ENCODE assay signal across 29 cellular contexts in genomic region chr12:24389394-24389793, GRCh38.
"Had no signal": no experiment of that assay in that cellular context is flagged by ENCODE, and none has a peak within 500 bp of the region (broad histone marks: within the 10 kb centered on the region; RNA-seq: fewer than 3 reads in every experiment).

No MANE protein-coding gene starts in this region.

- H3K4me1 Mint-ChIP-seq: stimulated activated effector memory CD8-positive, alpha-beta T cell treated with anti-CD3 and anti-CD28 coated beads, Interleukin-12 subunit alpha, Interleukin-12 subunit beta, amount 100 ng/mL, for 72 hours; stimulated activated memory B cell treated with anti-CD40 and anti-IgM and Interleukin-4, amounts not matched to agents 10 μg/mL and 1 μg/mL and 100 μg/mL, for 72 hours; stimulated activated naive CD8-positive, alpha-beta T cell treated with anti-CD3 and anti-CD28 coated beads, Interleukin-15, amount 100 ng/mL, for 72 hours had no signal

- H3K27ac Mint-ChIP-seq: stimulated activated effector memory CD8-positive, alpha-beta T cell treated with anti-CD3 and anti-CD28 coated beads, Interleukin-12 subunit alpha, Interleukin-12 subunit beta, amount 100 ng/mL, for 72 hours; stimulated activated memory B cell treated with anti-CD40 and anti-IgM and Interleukin-4, amounts not matched to agents 10 μg/mL and 1 μg/mL and 100 μg/mL, for 72 hours; stimulated activated naive B cell treated with anti-CD40 and anti-IgM and Interleukin-4, amounts not matched to agents 10 μg/mL and 1 μg/mL and 100 μg/mL, for 72 hours; stimulated activated naive CD8-positive, alpha-beta T cell treated with anti-CD3 and anti-CD28 coated beads, Interleukin-15, amount 100 ng/mL, for 72 hours; stimulated activated naive CD8-positive, alpha-beta T cell treated with anti-CD3 and anti-CD28 coated beads, Interleukin-15, Interleukin-2, amounts not matched to agents 100 ng/mL and 50 ng/mL, for 24 hours; type B pancreatic cell had no signal

- H3K9me3 ChIP-seq: suprapubic skin, testis, thoracic aorta, thyroid gland, transverse colon, upper lobe of right lung, vagina had no signal

- ATAC-seq: stimulated activated effector memory CD8-positive, alpha-beta T cell treated with anti-CD3 and anti-CD28 coated beads, Interleukin-12 subunit alpha, Interleukin-12 subunit beta, amount 100 ng/mL, for 72 hours; stimulated activated memory B cell treated with anti-CD40 and anti-IgM and Interleukin-4, amounts not matched to agents 10 μg/mL and 1 μg/mL and 100 μg/mL, for 72 hours; stimulated activated naive B cell treated with anti-CD40 and anti-IgM and Interleukin-4, amounts not matched to agents 10 μg/mL and 1 μg/mL and 100 μg/mL, for 72 hours; stimulated activated naive CD8-positive, alpha-beta T cell treated with anti-CD3 and anti-CD28 coated beads, Interleukin-15, amount 100 ng/mL, for 72 hours; stimulated activated naive CD8-positive, alpha-beta T cell treated with anti-CD3 and anti-CD28 coated beads, Interleukin-15, Interleukin-2, amounts not matched to agents 100 U/mL and 50 U/mL, for 24 hours; upper lobe of right lung had no signal

- H3K4me3 Mint-ChIP-seq: stimulated activated effector memory CD8-positive, alpha-beta T cell treated with anti-CD3 and anti-CD28 coated beads, Interleukin-12 subunit alpha, Interleukin-12 subunit beta, amount 100 ng/mL, for 72 hours; stimulated activated memory B cell treated with anti-CD40 and anti-IgM and Interleukin-4, amounts not matched to agents 10 μg/mL and 1 μg/mL and 100 μg/mL, for 72 hours; stimulated activated naive B cell treated with anti-CD40 and anti-IgM and Interleukin-4, amounts not matched to agents 10 μg/mL and 1 μg/mL and 100 μg/mL, for 72 hours; stimulated activated naive CD8-positive, alpha-beta T cell treated with anti-CD3 and anti-CD28 coated beads, Interleukin-15, amount 100 ng/mL, for 72 hours; stimulated activated naive CD8-positive, alpha-beta T cell treated with anti-CD3 and anti-CD28 coated beads, Interleukin-15, Interleukin-2, amounts not matched to agents 100 ng/mL and 50 ng/mL, for 24 hours; type B pancreatic cell had no signal

- H3K36me3 ChIP-seq: stomach, suprapubic skin, thoracic aorta, thyroid gland, tibial artery, tibial nerve, transverse colon, upper lobe of left lung, upper lobe of right lung, uterus, vagina had no signal

- H3K4me1 ChIP-seq: stomach, suprapubic skin, testis, thyroid gland, tibial artery, tibial nerve, transverse colon, upper lobe of left lung, upper lobe of right lung, uterus, vagina had no signal

- H3K27ac ChIP-seq: stomach, suprapubic skin, testis, thoracic aorta, thyroid gland, tibial artery, tibial nerve, transverse colon, upper lobe of left lung, upper lobe of right lung, uterus, vagina had no signal

- FAIRE-seq: urothelium cell line had no signal

- H3K27me3 ChIP-seq: stomach, suprapubic skin, testis, thyroid gland, tibial artery, tibial nerve, transverse colon, upper lobe of left lung, upper lobe of right lung, uterus, vagina had no signal

- DNase-seq: stimulated activated CD4-positive, alpha-beta T cell treated with anti-CD3 and anti-CD28 coated beads, Interleukin-2, amount 100 ng/mL, for 48 hours; stimulated activated CD4-positive, alpha-beta T cell treated with anti-CD3 and anti-CD28 coated beads, Interleukin-4, amount 100 ng/mL, for 1 hour; stimulated activated CD4-positive, alpha-beta T cell treated with anti-CD3 and anti-CD28 coated beads, Interleukin-4, amount 100 ng/mL, for 24 hours; stimulated activated CD4-positive, alpha-beta T cell treated with anti-CD3 and anti-CD28 coated beads, Interleukin-4, amount 100 ng/mL, for 4 hours; stimulated activated CD8-positive, alpha-beta memory T cell treated with anti-CD3 and anti-CD28 coated beads, Interleukin-4, amount 100 ng/mL, for 48 hours; stimulated activated naive B cell treated with anti-CD40 and anti-IgM and Interleukin-4, amounts not matched to agents 10 μg/mL and 1 μg/mL and 100 μg/mL, for 72 hours; stimulated activated naive CD4-positive, alpha-beta T cell; stimulated activated naive CD4-positive, alpha-beta T cell treated with Interleukin-2 at 50 U/mL for 16 hours; stimulated activated naive CD8-positive, alpha-beta T cell treated with anti-CD3 and anti-CD28 coated beads, Interleukin-15, amount 100 ng/mL, for 72 hours; stimulated activated naive CD8-positive, alpha-beta T cell treated with anti-CD3 and anti-CD28 coated beads, Interleukin-15, Interleukin-2, amounts not matched to agents 100 U/mL and 50 U/mL, for 24 hours; stomach; substantia nigra; testis; thyroid gland; tibial artery; transverse colon; trophoblast cell; upper lobe of left lung; upper lobe of right lung; uterus had no signal

- H3K4me3 ChIP-seq: stomach, suprapubic skin, testis, thoracic aorta, thyroid gland, tibial artery, tibial nerve, transverse colon, upper lobe of left lung, upper lobe of right lung, uterus, vagina had no signal

- H3K27me3 Mint-ChIP-seq: stimulated activated memory B cell treated with anti-CD40 and anti-IgM and Interleukin-4, amounts not matched to agents 10 μg/mL and 1 μg/mL and 100 μg/mL, for 72 hours; stimulated activated naive B cell treated with anti-CD40 and anti-IgM and Interleukin-4, amounts not matched to agents 10 μg/mL and 1 μg/mL and 100 μg/mL, for 72 hours; stimulated activated naive CD8-positive, alpha-beta T cell treated with anti-CD3 and anti-CD28 coated beads, Interleukin-15, amount 100 ng/mL, for 72 hours; stimulated activated naive CD8-positive, alpha-beta T cell treated with anti-CD3 and anti-CD28 coated beads, Interleukin-15, Interleukin-2, amounts not matched to agents 100 ng/mL and 50 ng/mL, for 24 hours had no signal
